In genomic region chr3:124814620-124815421, GRCh38 we compare ENCODE assay signal across 1 cellular context.
TF ChIP-seq lines count a peak whose summit lies in the region.

No MANE protein-coding gene starts in this region.

TF ChIP-seq in HepG2, 621 proteins besides CTCF, POLR2A, EP300 and RAD21 (continued from another document and continues in another):
- 0 out of 2 replicates have a peak, but pooled peaks have one; percentile 62 for TF ChIP-seq ZNF710 (CRISPR knock-in tag; IDR thresholded peaks at IDR 0.05; ENCODE audit: borderline replicate concordance)
- peak; percentile 79 for TF ChIP-seq NCOA2 (CRISPR knock-in tag; IDR thresholded peaks at IDR 0.05)
- 0 out of 2 replicates have a peak, but pooled peaks have one; percentile 16 for TF ChIP-seq ZNF292 (CRISPR knock-in tag; IDR thresholded peaks at IDR 0.05; ENCODE audit: borderline replicate concordance, low read depth)
- no peak for TF ChIP-seq MTA3 (CRISPR knock-in tag; IDR thresholded peaks at IDR 0.05)
- peak; percentile 61; the same call in 1 of the 2 replicates for TF ChIP-seq ZBTB4 (CRISPR knock-in tag; IDR thresholded peaks at IDR 0.05; ENCODE audit: borderline replicate concordance)
- TF ChIP-seq ZNF18 (CRISPR knock-in tag; IDR thresholded peaks at IDR 0.05; ENCODE audit: insufficient replicate concordance), result peak; percentile 92
- TF ChIP-seq UBTF (CRISPR knock-in tag; IDR thresholded peaks at IDR 0.05), result peak; percentile 26; the same call in 1 of the 2 replicates
- TF ChIP-seq ZNF256 (CRISPR knock-in tag; conservative IDR thresholded peaks at IDR 0.05), result no peak
- peak; percentile 62; the same call in 1 of the 2 replicates for TF ChIP-seq FOSL1 (CRISPR knock-in tag; IDR thresholded peaks at IDR 0.05; ENCODE audit: borderline replicate concordance)
- TF ChIP-seq ZNF232 (CRISPR knock-in tag; IDR thresholded peaks at IDR 0.05; ENCODE audit: borderline replicate concordance), result 0 out of 2 replicates have a peak, but pooled peaks have one; percentile 31
- TF ChIP-seq KLF12 (CRISPR knock-in tag; IDR thresholded peaks at IDR 0.05; ENCODE audit: borderline replicate concordance), result no peak
- no peak for TF ChIP-seq ZNF563 (CRISPR knock-in tag; IDR thresholded peaks at IDR 0.05)
- no peak for TF ChIP-seq ZNF614 (CRISPR knock-in tag; IDR thresholded peaks at IDR 0.05; ENCODE audit: borderline replicate concordance)
- TF ChIP-seq, protein P1, sequence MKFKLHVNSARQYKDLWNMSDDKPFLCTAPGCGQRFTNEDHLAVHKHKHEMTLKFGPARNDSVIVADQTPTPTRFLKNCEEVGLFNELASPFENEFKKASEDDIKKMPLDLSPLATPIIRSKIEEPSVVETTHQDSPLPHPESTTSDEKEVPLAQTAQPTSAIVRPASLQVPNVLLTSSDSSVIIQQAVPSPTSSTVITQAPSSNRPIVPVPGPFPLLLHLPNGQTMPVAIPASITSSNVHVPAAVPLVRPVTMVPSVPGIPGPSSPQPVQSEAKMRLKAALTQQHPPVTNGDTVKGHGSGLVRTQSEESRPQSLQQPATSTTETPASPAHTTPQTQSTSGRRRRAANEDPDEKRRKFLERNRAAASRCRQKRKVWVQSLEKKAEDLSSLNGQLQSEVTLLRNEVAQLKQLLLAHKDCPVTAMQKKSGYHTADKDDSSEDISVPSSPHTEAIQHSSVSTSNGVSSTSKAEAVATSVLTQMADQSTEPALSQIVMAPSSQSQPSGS (CRISPR knock-in tag; IDR thresholded peaks at IDR 0.05), result peak; percentile 59; the same call in 1 of the 2 replicates
- no peak for TF ChIP-seq ZNF878 (CRISPR knock-in tag; IDR thresholded peaks at IDR 0.05)
- peak; percentile 78; the same call in 1 of the 2 replicates for TF ChIP-seq ZNF430 (CRISPR knock-in tag; IDR thresholded peaks at IDR 0.05)
- no peak for TF ChIP-seq TOPORS (CRISPR knock-in tag; IDR thresholded peaks at IDR 0.05)
- 0 out of 2 replicates have a peak, but pooled peaks have one; percentile 19 for TF ChIP-seq SATB2 (CRISPR knock-in tag; IDR thresholded peaks at IDR 0.05)
- no peak for TF ChIP-seq FOXC1 (CRISPR knock-in tag; IDR thresholded peaks at IDR 0.05; ENCODE audit: borderline replicate concordance)
- TF ChIP-seq ZNF761 (CRISPR knock-in tag; conservative IDR thresholded peaks at IDR 0.05), result peak; percentile 38; the same call in 1 of the 2 replicates
- TF ChIP-seq TCF7 (IDR thresholded peaks at IDR 0.05; ENCODE audit: low read depth), result no peak
- TF ChIP-seq KAT8 (CRISPR knock-in tag; IDR thresholded peaks at IDR 0.05), result no peak
- TF ChIP-seq MAF1 (CRISPR knock-in tag; IDR thresholded peaks at IDR 0.05; ENCODE audit: borderline replicate concordance), result no peak
- TF ChIP-seq ZNF792 (CRISPR knock-in tag; IDR thresholded peaks at IDR 0.05), result peak; percentile 70; the same call in 1 of the 2 replicates
- peak; percentile 70 for TF ChIP-seq HDAC1 (CRISPR knock-in tag; IDR thresholded peaks at IDR 0.05)
- no peak for TF ChIP-seq HIVEP1 (CRISPR knock-in tag; IDR thresholded peaks at IDR 0.05)
- peak in 1 of 2 experiments; percentile 22; a peak in 1 of 4 replicates for TF ChIP-seq REST (IDR thresholded peaks at IDR 0.05; ENCODE audit: borderline replicate concordance in 1 of 2, low read depth in 1 of 2, low read length in 2 of 2)
- TF ChIP-seq, protein P2, sequence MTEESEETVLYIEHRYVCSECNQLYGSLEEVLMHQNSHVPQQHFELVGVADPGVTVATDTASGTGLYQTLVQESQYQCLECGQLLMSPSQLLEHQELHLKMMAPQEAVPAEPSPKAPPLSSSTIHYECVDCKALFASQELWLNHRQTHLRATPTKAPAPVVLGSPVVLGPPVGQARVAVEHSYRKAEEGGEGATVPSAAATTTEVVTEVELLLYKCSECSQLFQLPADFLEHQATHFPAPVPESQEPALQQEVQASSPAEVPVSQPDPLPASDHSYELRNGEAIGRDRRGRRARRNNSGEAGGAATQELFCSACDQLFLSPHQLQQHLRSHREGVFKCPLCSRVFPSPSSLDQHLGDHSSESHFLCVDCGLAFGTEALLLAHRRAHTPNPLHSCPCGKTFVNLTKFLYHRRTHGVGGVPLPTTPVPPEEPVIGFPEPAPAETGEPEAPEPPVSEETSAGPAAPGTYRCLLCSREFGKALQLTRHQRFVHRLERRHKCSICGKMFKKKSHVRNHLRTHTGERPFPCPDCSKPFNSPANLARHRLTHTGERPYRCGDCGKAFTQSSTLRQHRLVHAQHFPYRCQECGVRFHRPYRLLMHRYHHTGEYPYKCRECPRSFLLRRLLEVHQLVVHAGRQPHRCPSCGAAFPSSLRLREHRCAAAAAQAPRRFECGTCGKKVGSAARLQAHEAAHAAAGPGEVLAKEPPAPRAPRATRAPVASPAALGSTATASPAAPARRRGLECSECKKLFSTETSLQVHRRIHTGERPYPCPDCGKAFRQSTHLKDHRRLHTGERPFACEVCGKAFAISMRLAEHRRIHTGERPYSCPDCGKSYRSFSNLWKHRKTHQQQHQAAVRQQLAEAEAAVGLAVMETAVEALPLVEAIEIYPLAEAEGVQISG (CRISPR knock-in tag; IDR thresholded peaks at IDR 0.05), result peak; percentile 39; the same call in 1 of the 2 replicates
- TF ChIP-seq PHF21A (CRISPR knock-in tag; IDR thresholded peaks at IDR 0.05), result peak; percentile 70
- 0 out of 2 replicates have a peak, but pooled peaks have one; percentile 46 for TF ChIP-seq IRF2 (CRISPR knock-in tag; IDR thresholded peaks at IDR 0.05)
- TF ChIP-seq HNF4A (CRISPR knock-in tag; IDR thresholded peaks at IDR 0.05), result peak; percentile 91
- TF ChIP-seq SOX13 (IDR thresholded peaks at IDR 0.05), result no peak
- TF ChIP-seq SOX13 (CRISPR knock-in tag; conservative IDR thresholded peaks at IDR 0.05 in 1 of 2, IDR thresholded peaks at IDR 0.05 in 1 of 2), result peak in 1 of 2 experiments; percentile 64; a peak in 2 of 4 replicates
- TF ChIP-seq, protein P3, sequence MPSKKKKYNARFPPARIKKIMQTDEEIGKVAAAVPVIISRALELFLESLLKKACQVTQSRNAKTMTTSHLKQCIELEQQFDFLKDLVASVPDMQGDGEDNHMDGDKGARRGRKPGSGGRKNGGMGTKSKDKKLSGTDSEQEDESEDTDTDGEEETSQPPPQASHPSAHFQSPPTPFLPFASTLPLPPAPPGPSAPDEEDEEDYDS (CRISPR knock-in tag; IDR thresholded peaks at IDR 0.05), result peak; percentile 35; the same call in 1 of the 2 replicates
- peak in 1 of 2 experiments; percentile 82; a peak in 2 of 4 replicates for TF ChIP-seq KLF16 (CRISPR knock-in tag; IDR thresholded peaks at IDR 0.05)
- TF ChIP-seq ZBTB21 (CRISPR knock-in tag; IDR thresholded peaks at IDR 0.05), result 0 out of 2 replicates have a peak, but pooled peaks have one; percentile 32
- TF ChIP-seq ZSCAN21 (CRISPR knock-in tag; IDR thresholded peaks at IDR 0.05; ENCODE audit: borderline replicate concordance), result 0 out of 2 replicates have a peak, but pooled peaks have one; percentile 30
- TF ChIP-seq, protein P4, sequence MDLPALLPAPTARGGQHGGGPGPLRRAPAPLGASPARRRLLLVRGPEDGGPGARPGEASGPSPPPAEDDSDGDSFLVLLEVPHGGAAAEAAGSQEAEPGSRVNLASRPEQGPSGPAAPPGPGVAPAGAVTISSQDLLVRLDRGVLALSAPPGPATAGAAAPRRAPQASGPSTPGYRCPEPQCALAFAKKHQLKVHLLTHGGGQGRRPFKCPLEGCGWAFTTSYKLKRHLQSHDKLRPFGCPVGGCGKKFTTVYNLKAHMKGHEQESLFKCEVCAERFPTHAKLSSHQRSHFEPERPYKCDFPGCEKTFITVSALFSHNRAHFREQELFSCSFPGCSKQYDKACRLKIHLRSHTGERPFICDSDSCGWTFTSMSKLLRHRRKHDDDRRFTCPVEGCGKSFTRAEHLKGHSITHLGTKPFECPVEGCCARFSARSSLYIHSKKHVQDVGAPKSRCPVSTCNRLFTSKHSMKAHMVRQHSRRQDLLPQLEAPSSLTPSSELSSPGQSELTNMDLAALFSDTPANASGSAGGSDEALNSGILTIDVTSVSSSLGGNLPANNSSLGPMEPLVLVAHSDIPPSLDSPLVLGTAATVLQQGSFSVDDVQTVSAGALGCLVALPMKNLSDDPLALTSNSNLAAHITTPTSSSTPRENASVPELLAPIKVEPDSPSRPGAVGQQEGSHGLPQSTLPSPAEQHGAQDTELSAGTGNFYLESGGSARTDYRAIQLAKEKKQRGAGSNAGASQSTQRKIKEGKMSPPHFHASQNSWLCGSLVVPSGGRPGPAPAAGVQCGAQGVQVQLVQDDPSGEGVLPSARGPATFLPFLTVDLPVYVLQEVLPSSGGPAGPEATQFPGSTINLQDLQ (CRISPR knock-in tag; IDR thresholded peaks at IDR 0.05), result no peak
- TF ChIP-seq NFIC (IDR thresholded peaks at IDR 0.05; ENCODE audit: low read length), result 0 out of 2 replicates have a peak, but pooled peaks have one; percentile 41
